In the genomic region with DNA sequence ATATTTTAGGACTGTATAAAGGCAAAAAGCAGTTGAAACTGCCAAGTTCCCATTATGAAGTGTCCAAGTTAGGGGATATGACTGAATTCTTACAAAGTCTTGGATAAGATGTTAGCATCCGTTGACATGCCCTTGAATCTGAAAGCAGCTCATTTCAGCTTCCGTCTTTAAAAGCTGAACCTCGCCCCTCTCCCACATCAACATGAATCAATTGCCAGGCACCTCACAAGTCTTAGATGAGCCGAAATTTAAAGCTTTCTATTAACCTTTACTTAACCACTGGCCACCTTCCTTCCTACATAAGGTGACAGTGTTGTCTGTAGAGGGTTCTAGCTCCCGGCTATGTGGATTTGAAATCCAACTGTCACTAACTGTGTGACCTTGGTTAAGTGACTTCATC, we compare ENCODE assay signal across 8 cellular contexts. TPM values are rescaled to one million over a fixed set of nuclear protein-coding genes. Genes with fewer than 3 reads are reported as not detected.
DNase-seq lines count a peak whose midpoint lies in the region; ATAC-seq, FAIRE-seq and TF ChIP-seq lines count a peak whose summit lies in the region.

No MANE protein-coding gene starts in this region.

- FAIRE-seq in astrocyte (lab: Jason Lieb, UNC): no peak

- ATAC-seq in HG03039 (IDR thresholded peaks at IDR 0.05; ENCODE audit: unreplicated experiment): no peak

- no peaks in the 10 kb centered on the region for H3K27me3 Mint-ChIP-seq in astrocyte (ENCODE audit: low read depth, unreplicated experiment)

- peaks cover 2% of the 10 kb centered on the region for H3K36me3 Mint-ChIP-seq in astrocyte (ENCODE audit: low read depth, unreplicated experiment)

- H3K36me3 ChIP-seq in HUES6 (ENCODE audit: control insufficient read depth, insufficient read depth, low read length): peaks cover 7% of the 10 kb centered on the region
- no peaks in the 10 kb centered on the region for H3K36me3 ChIP-seq in astrocyte (ENCODE audit: insufficient read depth, low read length)
- no peaks in the 10 kb centered on the region for H3K36me3 ChIP-seq in liver (ENCODE audit: control insufficient read depth in 4 of 4, insufficient read depth in 3 of 4, low read depth in 1 of 4, low read length in 3 of 4)
- H3K36me3 ChIP-seq in tibial artery: no peaks in the 10 kb centered on the region

- H3K4me1 Mint-ChIP-seq in astrocyte (ENCODE audit: low read depth, unreplicated experiment): peaks cover 34% of the 10 kb centered on the region

- no peak overlapping the region for H3K27ac Mint-ChIP-seq in astrocyte (ENCODE audit: unreplicated experiment)

- peaks cover 64% of the 10 kb centered on the region for H3K79me2 ChIP-seq in astrocyte (ENCODE audit: insufficient read depth, low read length)

- intact Hi-C loops in tibial artery (cut with DNase I; ENCODE audit: low total_unique reads): loop anchor here (5.0 kb wide), 1 partner anchor 146 kb away; no protein-coding TSS in a partner anchor

- H3K27ac ChIP-seq in HUES6 (ENCODE audit: low read depth, low read length) (no peak overlapping the region), astrocyte (ENCODE audit: low read depth, low read length) (peak overlapping the region; percentile 75), liver (ENCODE audit: low read depth in 1 of 2, low read length in 2 of 2) (peak overlapping the region; percentile 93 to 96), tibial artery (peak overlapping the region in 1 of 2 donors; percentile 90)

- H3K4me1 ChIP-seq in HUES6 (ENCODE audit: control insufficient read depth, insufficient read depth, low read length) (peaks cover 24% of the 10 kb centered on the region), astrocyte (ENCODE audit: insufficient read depth, low read length) (peaks cover 27% of the 10 kb centered on the region), liver (ENCODE audit: control insufficient read depth in 4 of 4, insufficient read depth in 4 of 4, low read length in 3 of 4) (peaks cover 8 to 66% (median 47%) of the 10 kb centered on the region in 4 donors), tibial artery (peaks cover 0 to 65% (median 36%) of the 10 kb centered on the region in 4 donors)

- H3K4me3 Mint-ChIP-seq in astrocyte (ENCODE audit: unreplicated experiment): peak overlapping the region; percentile 100

- H3K9ac ChIP-seq in HUES6 (ENCODE audit: low read length): peak overlapping the region; percentile 97
- H3K9ac ChIP-seq in astrocyte (ENCODE audit: low read length): peak overlapping the region; percentile 92
- H3K9ac ChIP-seq in liver (ENCODE audit: low read depth in 1 of 2, low read length in 2 of 2): peak overlapping the region; percentile 84 to 90

- H3K27me3 ChIP-seq in HUES6 (ENCODE audit: control insufficient read depth, insufficient read depth, low read length): no peaks in the 10 kb centered on the region
- no peaks in the 10 kb centered on the region for H3K27me3 ChIP-seq in astrocyte (ENCODE audit: insufficient read depth, low read length)
- H3K27me3 ChIP-seq in liver (ENCODE audit: control insufficient read depth in 4 of 4, insufficient read depth in 4 of 4, low read length in 3 of 4): no peaks in the 10 kb centered on the region
- no peaks in the 10 kb centered on the region for H3K27me3 ChIP-seq in tibial artery

- TF ChIP-seq CTCF in AG09309 (IDR thresholded peaks at IDR 0.05; ENCODE audit: control insufficient read depth, insufficient read depth, low read depth, low read length, missing control alignments) (no peak), astrocyte (IDR thresholded peaks at IDR 0.05; ENCODE audit: insufficient read depth, low read depth, low read length) (no peak), liver (IDR thresholded peaks at IDR 0.05; ENCODE audit: low read depth, low read length, missing input control) (no peak), tibial artery (IDR thresholded peaks at IDR 0.05) (no peak)

- H2AFZ ChIP-seq in astrocyte (ENCODE audit: low read depth, low read length): no peak overlapping the region

- H4K20me1 ChIP-seq in astrocyte (ENCODE audit: insufficient read depth, low read length): peaks cover 57% of the 10 kb centered on the region

- H3K9me3 ChIP-seq in HUES6 (ENCODE audit: control insufficient read depth, insufficient read depth, low read depth, low read length) (no peaks in the 10 kb centered on the region), astrocyte (ENCODE audit: insufficient read depth, low read depth, low read length) (no peaks in the 10 kb centered on the region), liver (ENCODE audit: control insufficient read depth in 4 of 4, low read length in 3 of 4) (no peaks in the 10 kb centered on the region), tibial artery (no peaks in the 10 kb centered on the region)

- no peak for DNase-seq in AG09309 (ENCODE audit: low read depth)
- DNase-seq in astrocyte (ENCODE audit: low read depth): no peak
- DNase-seq in tibial artery: no peak
- no peak for DNase-seq in NCI-H748 (lab: John Stamatoyannopoulos, UW; ENCODE audit: unreplicated experiment)
- no peak for DNase-seq in NCI-H1436 treated with DMSO at 0.1 percent for 48 hours (lab: John Stamatoyannopoulos, UW)

- under 1% methylated on average over 5 of the region's 5 CpGs for WGBS in liver

- peak overlapping the region; percentile 94 for H3K4me3 ChIP-seq in AG09309 (ENCODE audit: control insufficient read depth, low read depth, low read length)
- H3K4me3 ChIP-seq in HUES6 (ENCODE audit: low read depth, low read length): peak overlapping the region; percentile 87
- H3K4me3 ChIP-seq in astrocyte (ENCODE audit: insufficient read depth, low read depth, low read length): peak overlapping the region; percentile 96
- peak overlapping the region; percentile 91 to 97 (median 92) for H3K4me3 ChIP-seq in liver (ENCODE audit: low read depth in 1 of 3, low read length in 3 of 3)
- H3K4me3 ChIP-seq in tibial artery: peak overlapping the region; percentile 84 to 95

- H3K9me3 Mint-ChIP-seq in astrocyte (ENCODE audit: unreplicated experiment): no peaks in the 10 kb centered on the region

- TF ChIP-seq RAD21 in liver (IDR thresholded peaks at IDR 0.05): no peak

- peak overlapping the region; percentile 97 for H3K4me2 ChIP-seq in astrocyte (ENCODE audit: low read length)

TF ChIP-seq in liver, 16 proteins besides CTCF, POLR2A, EP300 and RAD21:
- TF ChIP-seq, protein P1, sequence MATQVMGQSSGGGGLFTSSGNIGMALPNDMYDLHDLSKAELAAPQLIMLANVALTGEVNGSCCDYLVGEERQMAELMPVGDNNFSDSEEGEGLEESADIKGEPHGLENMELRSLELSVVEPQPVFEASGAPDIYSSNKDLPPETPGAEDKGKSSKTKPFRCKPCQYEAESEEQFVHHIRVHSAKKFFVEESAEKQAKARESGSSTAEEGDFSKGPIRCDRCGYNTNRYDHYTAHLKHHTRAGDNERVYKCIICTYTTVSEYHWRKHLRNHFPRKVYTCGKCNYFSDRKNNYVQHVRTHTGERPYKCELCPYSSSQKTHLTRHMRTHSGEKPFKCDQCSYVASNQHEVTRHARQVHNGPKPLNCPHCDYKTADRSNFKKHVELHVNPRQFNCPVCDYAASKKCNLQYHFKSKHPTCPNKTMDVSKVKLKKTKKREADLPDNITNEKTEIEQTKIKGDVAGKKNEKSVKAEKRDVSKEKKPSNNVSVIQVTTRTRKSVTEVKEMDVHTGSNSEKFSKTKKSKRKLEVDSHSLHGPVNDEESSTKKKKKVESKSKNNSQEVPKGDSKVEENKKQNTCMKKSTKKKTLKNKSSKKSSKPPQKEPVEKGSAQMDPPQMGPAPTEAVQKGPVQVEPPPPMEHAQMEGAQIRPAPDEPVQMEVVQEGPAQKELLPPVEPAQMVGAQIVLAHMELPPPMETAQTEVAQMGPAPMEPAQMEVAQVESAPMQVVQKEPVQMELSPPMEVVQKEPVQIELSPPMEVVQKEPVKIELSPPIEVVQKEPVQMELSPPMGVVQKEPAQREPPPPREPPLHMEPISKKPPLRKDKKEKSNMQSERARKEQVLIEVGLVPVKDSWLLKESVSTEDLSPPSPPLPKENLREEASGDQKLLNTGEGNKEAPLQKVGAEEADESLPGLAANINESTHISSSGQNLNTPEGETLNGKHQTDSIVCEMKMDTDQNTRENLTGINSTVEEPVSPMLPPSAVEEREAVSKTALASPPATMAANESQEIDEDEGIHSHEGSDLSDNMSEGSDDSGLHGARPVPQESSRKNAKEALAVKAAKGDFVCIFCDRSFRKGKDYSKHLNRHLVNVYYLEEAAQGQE (IDR thresholded peaks at IDR 0.05): peak; percentile 7
- no peak for TF ChIP-seq JUND (IDR thresholded peaks at IDR 0.05)

RNA-seq across cellular contexts. Expression of a gene that starts 1.3 kb away (rescaled TPM):
- total RNA-seq in astrocyte: 94.8 and 107 TPM in 2 replicates
- total RNA-seq in liver: 10 to 100 TPM; 49.2 to 73.2 TPM
- 10 to 100 TPM; 22.1 to 22.8 TPM for polyA plus RNA-seq in liver

RNA-seq across cellular contexts. Expression of a gene that starts 52.5 kb away (rescaled TPM):
- total RNA-seq in astrocyte (0.94 and 1.0 TPM in 2 replicates), liver (1 to 10 TPM; 2.6 to 5.4 TPM)
- polyA plus RNA-seq in liver: 1 to 10 TPM; 1.8 to 2.3 TPM
